In the genomic region with DNA sequence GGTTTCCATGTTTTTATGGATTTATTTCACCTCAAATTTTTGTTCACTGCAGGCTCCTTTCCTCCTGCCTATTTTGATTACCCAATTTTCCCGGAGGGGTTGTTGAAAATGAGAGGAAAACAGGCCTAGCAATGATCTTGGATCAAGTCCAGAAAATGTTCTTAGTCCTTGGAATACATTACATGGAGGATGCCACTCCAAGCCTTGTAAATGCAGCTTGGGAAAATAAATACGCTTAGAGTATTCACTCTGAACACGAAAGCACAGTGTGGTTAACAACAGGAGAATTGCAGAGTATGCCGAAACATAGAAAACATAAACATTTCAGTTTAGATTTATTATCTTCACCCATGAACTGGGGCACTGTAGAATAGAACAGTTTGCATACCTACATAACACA, we compare ENCODE assay signal across 14 cellular contexts. TPM values are rescaled to one million over a fixed set of nuclear protein-coding genes. Genes with fewer than 3 reads are reported as not detected.
DNase-seq lines count a peak whose midpoint lies in the region; ATAC-seq and TF ChIP-seq lines count a peak whose summit lies in the region.
"Had no signal": no experiment of that assay in that cellular context is flagged by ENCODE, and none has a peak within 500 bp of the region (broad histone marks: within the 10 kb centered on the region; RNA-seq: fewer than 3 reads in every experiment).

No MANE protein-coding gene starts in this region.

- H3K9me3 ChIP-seq in right atrium auricular region, result no peaks in the 10 kb centered on the region
- H3K9me3 ChIP-seq in vagina, result no peaks in the 10 kb centered on the region
- no peaks in the 10 kb centered on the region for H3K9me3 ChIP-seq in tibial nerve

- WGBS in tibial nerve, 2 donors, result 48% methylated on average over 4 of the region's 4 CpGs

- intact Hi-C loops in Right ventricle myocardium superior (cut with DNase I) (no loop called here), vagina (cut with DNase I) (no loop called here)

- no peak for TF ChIP-seq EP300 in tibial nerve (IDR thresholded peaks at IDR 0.05)

- no peak overlapping the region for H3K4me3 ChIP-seq in right atrium auricular region
- H3K4me3 ChIP-seq in fibroblast of villous mesenchyme (ENCODE audit: low read depth, low read length), result no peak overlapping the region
- no peak overlapping the region for H3K4me3 ChIP-seq in vagina
- H3K4me3 ChIP-seq in tibial nerve, result no peak overlapping the region

- H3K4me1 ChIP-seq in right atrium auricular region (peaks cover 0 to 78% of the 10 kb centered on the region in 2 donors), vagina (peaks cover 12% of the 10 kb centered on the region), tibial nerve (peaks cover 0 to 32% (median 10%) of the 10 kb centered on the region in 4 donors)

- H3K27ac ChIP-seq in right atrium auricular region (peak overlapping the region in 1 of 2 donors; percentile 49), vagina (peak overlapping the region; percentile 21), tibial nerve (no peak overlapping the region)

- no peak for DNase-seq in Right ventricle myocardium superior
- DNase-seq in right atrium auricular region (ENCODE audit: low spot score), result no peak
- peak; percentile 85 for DNase-seq in NCI-H748 (lab: John Stamatoyannopoulos, UW; ENCODE audit: unreplicated experiment)
- DNase-seq in fibroblast of villous mesenchyme (ENCODE audit: low read depth), result peak; percentile 89
- no peak for DNase-seq in vagina (ENCODE audit: extremely low spot score in 2 of 2)
- DNase-seq in tibial nerve (ENCODE audit: low spot score in 2 of 2), result no peak
- no peak for DNase-seq in activated CD8-positive, alpha-beta memory T cell treated with anti-CD3 and anti-CD28 coated beads, Interleukin-2, amount 50 U/mL, for 4 hours
- DNase-seq: activated B cell treated with CpG ODN at 0.5 μM for 24 hours; activated T-cell treated with anti-CD3 and anti-CD28 coated beads, Interleukin-2, amount 50 U/mL, for 48 hours; GDM1; Kasumi-1; kidney; stimulated activated CD4-positive, alpha-beta T cell treated with anti-CD3 and anti-CD28 coated beads, Interleukin-4, amount 100 ng/mL, for 1 hour had no signal

- H3K27me3 ChIP-seq in right atrium auricular region (no peaks in the 10 kb centered on the region), vagina (no peaks in the 10 kb centered on the region), tibial nerve (no peaks in the 10 kb centered on the region)

- peak; percentile 35 for ATAC-seq in Right ventricle myocardium superior (ENCODE audit: poor library complexity)
- ATAC-seq in GM19455 (IDR thresholded peaks at IDR 0.05; ENCODE audit: unreplicated experiment), result no peak

- TF ChIP-seq CTCF in right atrium auricular region (IDR thresholded peaks at IDR 0.05) (no peak), fibroblast of villous mesenchyme (IDR thresholded peaks at IDR 0.05; ENCODE audit: insufficient read depth, low read depth, low read length) (no peak), vagina (IDR thresholded peaks at IDR 0.05) (no peak), tibial nerve (IDR thresholded peaks at IDR 0.05) (no peak)

- TF ChIP-seq POLR2A in vagina (IDR thresholded peaks at IDR 0.05), result no peak
- no peak for TF ChIP-seq POLR2A in tibial nerve (IDR thresholded peaks at IDR 0.05)

- H3K36me3 ChIP-seq in right atrium auricular region (no peaks in the 10 kb centered on the region), vagina (no peaks in the 10 kb centered on the region), tibial nerve (no peaks in the 10 kb centered on the region)

RNA-seq across cellular contexts. Expression of gene CD36, which starts 7.8 kb away (rescaled TPM):
- total RNA-seq in Right ventricle myocardium superior, result 1,239 TPM
- total RNA-seq in right atrium auricular region, result 1,000 to 10,000 TPM in 1 of 2 donors, 100 to 1,000 TPM in 1; 421 to 1,029 TPM
- total RNA-seq in fibroblast of villous mesenchyme, result 1.3 and 4.3 TPM in 2 replicates
- 102 TPM for total RNA-seq in vagina
- total RNA-seq in tibial nerve, result 100 to 1,000 TPM; 122 to 261 (median 180) TPM

Comparison
In these comparisons a context has a peak if more than half of its experiments do, and no peak if none do; other contexts are left out.
1. DNase-seq: peak in NCI-H748 (single experiment) and fibroblast of villous mesenchyme (single experiment); none in Right ventricle myocardium superior (single experiment), right atrium auricular region (single experiment), vagina (0 of 2), tibial nerve (0 of 2) and activated CD8-positive, alpha-beta memory T cell treated with anti-CD3 and anti-CD28 coated beads, Interleukin-2, amount 50 U/mL, for 4 hours (single experiment).
2. RNA of gene CD36, which starts 7.8 kb away (total RNA-seq): 1,239 TPM in Right ventricle myocardium superior (single experiment), 421 to 1,029 TPM in right atrium auricular region, 122 to 261 TPM in tibial nerve and 102 TPM in vagina (single experiment); 1.3 to 4.3 TPM in fibroblast of villous mesenchyme; every median in the first group is over 10 times any median in the second.